Comparison of ENCODE assay signal across 9 cellular contexts in genomic region chr17:9768381-9768934, GRCh38. TPM values are rescaled to one million over a fixed set of nuclear protein-coding genes. Genes with fewer than 3 reads are reported as not detected.
A peak's percentile ranks its signal among the peaks of the same experiment; 100 is the strongest.
DNase-seq lines count a peak whose midpoint lies in the region; ATAC-seq and TF ChIP-seq lines count a peak whose summit lies in the region.
"Had no signal": no experiment of that assay in that cellular context is flagged by ENCODE, and none has a peak within 500 bp of the region (broad histone marks: within the 10 kb centered on the region; RNA-seq: fewer than 3 reads in every experiment).

No MANE protein-coding gene starts in this region.

- H3K4me3 ChIP-seq in WI38 (ENCODE audit: low read depth, low read length): no peak overlapping the region
- H3K4me3 ChIP-seq: SJSA1 had no signal

- CTCF ChIA-PET in activated CD8-positive, alpha-beta memory T cell treated with anti-CD3 and anti-CD28 coated beads, Interleukin-2, amount 10 ng/mL, durations not matched to agents 7 days and 5 days (lab: Charles Lee): interaction anchor here (0.7 to 1.8 kb wide), 9 partner anchors 17 to 1065 kb away, joined by 3 to 6 read pairs (median 4); partner anchors contain the start of genes DHRS7C and STX8

- in situ Hi-C loops in G401 (cut with HindIII; ENCODE audit: low sequenced_read_pairs): no loop called here
- in situ Hi-C loops in KBM-7 (cut with MboI; ENCODE audit: low pct_unique_long_range_greater_than_20kb, low sequenced_read_pairs): no loop called here

- no peaks in the 10 kb centered on the region for H3K36me3 Mint-ChIP-seq in activated CD8-positive, alpha-beta memory T cell treated with anti-CD3 and anti-CD28 coated beads, Interleukin-2, amount 10 ng/mL, durations not matched to agents 7 days and 5 days

- DNase-seq in G401 (ENCODE audit: low spot score) (peak; percentile 27), KBM-7 (peak; percentile 79), inferior parietal cortex (ENCODE audit: extremely low spot score) (peak; percentile 61)
- DNase-seq in activated CD8-positive, alpha-beta memory T cell treated with anti-CD3 and anti-CD28 coated beads, Interleukin-2, amount 10 ng/mL, durations not matched to agents 7 days and 5 days: no peak

- H3K27ac Mint-ChIP-seq in activated CD8-positive, alpha-beta memory T cell treated with anti-CD3 and anti-CD28 coated beads, Interleukin-2, amount 10 ng/mL, durations not matched to agents 7 days and 5 days: no peak overlapping the region

- no peaks in the 10 kb centered on the region for H3K9me3 Mint-ChIP-seq in activated CD8-positive, alpha-beta memory T cell treated with anti-CD3 and anti-CD28 coated beads, Interleukin-2, amount 10 ng/mL, durations not matched to agents 7 days and 5 days (ENCODE audit: low read depth)

- H3K4me3 Mint-ChIP-seq in activated CD8-positive, alpha-beta memory T cell treated with anti-CD3 and anti-CD28 coated beads, Interleukin-2, amount 10 ng/mL, durations not matched to agents 7 days and 5 days: no peak overlapping the region

- no peak for ATAC-seq in GM21619 (IDR thresholded peaks at IDR 0.05; ENCODE audit: unreplicated experiment)
- no peak for ATAC-seq in GM18868 (IDR thresholded peaks at IDR 0.05; ENCODE audit: unreplicated experiment)
- no peak for ATAC-seq in activated CD8-positive, alpha-beta memory T cell treated with anti-CD3 and anti-CD28 coated beads, Interleukin-2, amount 10 ng/mL, durations not matched to agents 7 days and 5 days
- no peak for ATAC-seq in HG02678 (IDR thresholded peaks at IDR 0.05; ENCODE audit: unreplicated experiment)

- H3K27me3 Mint-ChIP-seq in activated CD8-positive, alpha-beta memory T cell treated with anti-CD3 and anti-CD28 coated beads, Interleukin-2, amount 10 ng/mL, durations not matched to agents 7 days and 5 days: peaks cover 12% of the 10 kb centered on the region

- H3K4me1 Mint-ChIP-seq in activated CD8-positive, alpha-beta memory T cell treated with anti-CD3 and anti-CD28 coated beads, Interleukin-2, amount 10 ng/mL, durations not matched to agents 7 days and 5 days: peaks cover 4% of the 10 kb centered on the region

- TF ChIP-seq CTCF in WI38 (IDR thresholded peaks at IDR 0.05; ENCODE audit: low read depth, low read length): peak; percentile 10; the same call in 1 of the 2 replicates

RNA-seq across cellular contexts. Expression of gene DHRS7C, which starts 22.9 kb away (rescaled TPM):
- not detected in 2 replicates for total RNA-seq in G401 (2014; rRNA removed; shearing (Covaris generic))
- not detected for total RNA-seq in activated CD8-positive, alpha-beta memory T cell treated with anti-CD3 and anti-CD28 coated beads, Interleukin-2, amount 10 ng/mL, durations not matched to agents 7 days and 5 days
- total RNA-seq: SJSA1 had no signal

RNA-seq across cellular contexts. Expression of gene GSG1L2, which starts 53.4 kb away (rescaled TPM):
- total RNA-seq in G401 (2014; rRNA removed; shearing (Covaris generic)): not detected in 2 replicates
- not detected for total RNA-seq in activated CD8-positive, alpha-beta memory T cell treated with anti-CD3 and anti-CD28 coated beads, Interleukin-2, amount 10 ng/mL, durations not matched to agents 7 days and 5 days
- total RNA-seq: SJSA1 had no signal

RNA-seq across cellular contexts. Expression of gene GLP2R, which starts 57.3 kb away (rescaled TPM):
- total RNA-seq in G401 (2014; rRNA removed; shearing (Covaris generic)): not detected in 2 replicates
- total RNA-seq in activated CD8-positive, alpha-beta memory T cell treated with anti-CD3 and anti-CD28 coated beads, Interleukin-2, amount 10 ng/mL, durations not matched to agents 7 days and 5 days: not detected
